Comparison of ENCODE assay signal across 10 cellular contexts in genomic region chr17:48579738-48580543, GRCh38. TPM values are rescaled to one million over a fixed set of nuclear protein-coding genes. Genes with fewer than 3 reads are reported as not detected.
DNase-seq lines count a peak whose midpoint lies in the region; ATAC-seq and TF ChIP-seq lines count a peak whose summit lies in the region.
"Had no signal": no experiment of that assay in that cellular context is flagged by ENCODE, and none has a peak within 500 bp of the region (broad histone marks: within the 10 kb centered on the region; RNA-seq: fewer than 3 reads in every experiment).

No MANE protein-coding gene starts in this region.

- peaks cover 0 to 18% of the 10 kb centered on the region in 2 experiments; a peak in 1 of 3 replicates for H3K36me3 ChIP-seq in HEK293 (ENCODE audit: control insufficient read depth in 2 of 2, insufficient read depth in 1 of 2, low read length in 2 of 2)

- no peak for DNase-seq in AG04450 (ENCODE audit: low read depth, low spot score)
- DNase-seq in astrocyte of the hippocampus (ENCODE audit: low read depth, low spot score), result peak; percentile 50
- no peak for DNase-seq in mesothelial cell of epicardium (ENCODE audit: low spot score in 2 of 2, unreplicated experiment in 2 of 2)
- no peak for DNase-seq in stimulated activated CD4-positive, alpha-beta T cell treated with anti-CD3 and anti-CD28 coated beads, Interleukin-12 subunit alpha, Interleukin-12 subunit beta, amount 100 ng/mL, for 4 hours
- no peak for DNase-seq in SHP77 (lab: John Stamatoyannopoulos, UW)
- DNase-seq: DMS 273 treated with DMSO at 0.1 percent for 48 hours, NCI-H2081 had no signal

- H3K27ac ChIP-seq in AG04450 (ENCODE audit: low read depth, low read length) (peak overlapping the region; percentile 98), HEK293 (ENCODE audit: extremely low read depth, low read depth, low read length) (peak overlapping the region; percentile 92; the same call in 1 of the 2 replicates)

- H3K27ac Mint-ChIP-seq in mesothelial cell of epicardium, result peak overlapping the region; percentile 100

- H3K27me3 ChIP-seq in AG04450 (ENCODE audit: control insufficient read depth, insufficient read depth, low read length), result no peaks in the 10 kb centered on the region

- peaks cover 81% of the 10 kb centered on the region for H3K4me1 Mint-ChIP-seq in mesothelial cell of epicardium

- no peaks in the 10 kb centered on the region; the same call in 1 of the 2 replicates for H3K9me3 ChIP-seq in AG04450 (ENCODE audit: control insufficient read depth, insufficient read depth, low read length)
- no peaks in the 10 kb centered on the region for H3K9me3 ChIP-seq in HEK293 (ENCODE audit: control insufficient read depth, insufficient read depth, low read depth, low read length)

- TF ChIP-seq CTCF in AG04450 (IDR thresholded peaks at IDR 0.05; ENCODE audit: low read depth, low read length) (no peak), HEK293 (tag by site-specific recombination; IDR thresholded peaks at IDR 0.05) (no peak), mesothelial cell of epicardium (IDR thresholded peaks at IDR 0.05; ENCODE audit: unreplicated experiment) (no peak)

- H3K9me3 Mint-ChIP-seq in mesothelial cell of epicardium, result no peaks in the 10 kb centered on the region

- H3K36me3 Mint-ChIP-seq in mesothelial cell of epicardium, result peaks cover 28% of the 10 kb centered on the region

- H3K4me3 Mint-ChIP-seq in mesothelial cell of epicardium, result peak overlapping the region; percentile 90

- peak overlapping the region; percentile 90 for H3K4me3 ChIP-seq in AG04450 (ENCODE audit: low read depth, low read length)
- no peak overlapping the region for H3K4me3 ChIP-seq in HEK293 (ENCODE audit: low read depth, low read length)

- POLR2A ChIA-PET in AG04450 (lab: Yijun Ruan, JAX), result interaction anchor here (0.5 to 1.0 kb wide), 5 partner anchors 12 to 38 kb away, joined by 3 to 10 read pairs (median 8); no protein-coding TSS in a partner anchor
- POLR2A ChIA-PET in HEK293 (lab: Yijun Ruan, JAX), result interaction anchor here (0.7 to 1.3 kb wide), 5 partner anchors 13 to 556 kb away, joined by 3 to 9 read pairs (median 4); no protein-coding TSS in a partner anchor

- CTCF ChIA-PET in AG04450 (lab: Charles Lee), result interaction anchor here (0.7 kb wide), 1 partner anchor 239 kb away, joined by 7 read pairs; no protein-coding TSS in a partner anchor
- CTCF ChIA-PET in HEK293 (lab: Yijun Ruan, JAX), result interaction anchor here (0.6 to 1.5 kb wide), 5 partner anchors 79 to 364 kb away, joined by 3 read pairs; no protein-coding TSS in a partner anchor

- H3K4me1 ChIP-seq in HEK293 (ENCODE audit: control insufficient read depth, insufficient read depth, low read length), result peaks cover 66% of the 10 kb centered on the region

- no peaks in the 10 kb centered on the region for H3K27me3 Mint-ChIP-seq in mesothelial cell of epicardium (ENCODE audit: low read depth)

- ATAC-seq in HG02870 (IDR thresholded peaks at IDR 0.05; ENCODE audit: unreplicated experiment) (no peak), HG02884 (IDR thresholded peaks at IDR 0.05; ENCODE audit: unreplicated experiment) (no peak)

TF ChIP-seq in HEK293, 187 proteins besides CTCF, POLR2A, EP300 and RAD21:
- TF ChIP-seq YY1 (tag by site-specific recombination; IDR thresholded peaks at IDR 0.05) (0 out of 2 replicates have a peak, but pooled peaks have one; percentile 11), HOXC10 (CRISPR knock-in tag; IDR thresholded peaks at IDR 0.05) (no peak), PBX3 (CRISPR knock-in tag; IDR thresholded peaks at IDR 0.05) (no peak), ZNF19 (tag by site-specific recombination; IDR thresholded peaks at IDR 0.05; ENCODE audit: low read depth) (no peak), PRDM6 (tag by site-specific recombination; IDR thresholded peaks at IDR 0.05) (peak; percentile 72; the same call in 1 of the 2 replicates), ZNF362 (tag by site-specific recombination; IDR thresholded peaks at IDR 0.05) (peak; percentile 87)

RNA-seq across cellular contexts. Expression of gene HOXB4, which starts 1.8 kb away (rescaled TPM):
- polyA plus RNA-seq in AG04450 (2011; rRNA removed), result 5.8 and 6.1 TPM in 2 replicates
- polyA minus RNA-seq in AG04450 (2011; rRNA and poly(A)+ RNA removed), result 8.2 and 9.9 TPM in 2 replicates
- 34.2 to 39.2 TPM (median 34.4 TPM) in 3 replicates for total RNA-seq in mesothelial cell of epicardium

RNA-seq across cellular contexts. Expression of gene HOXB3, which starts 10.1 kb away (rescaled TPM):
- 28.3 and 33.0 TPM in 2 replicates for polyA plus RNA-seq in AG04450 (2011; rRNA removed)
- polyA minus RNA-seq in AG04450 (2011; rRNA and poly(A)+ RNA removed), result 12.3 and 12.5 TPM in 2 replicates
- 282 to 303 TPM (median 282 TPM) in 3 replicates for total RNA-seq in mesothelial cell of epicardium

RNA-seq across cellular contexts. Expression of gene HOXB5, which starts 13.6 kb away (rescaled TPM):
- polyA plus RNA-seq in AG04450 (2011; rRNA removed), result 9.4 and 9.8 TPM in 2 replicates
- polyA minus RNA-seq in AG04450 (2011; rRNA and poly(A)+ RNA removed), result 4.2 and 4.4 TPM in 2 replicates
- 28.6 to 32.4 TPM (median 31.1 TPM) in 3 replicates for total RNA-seq in mesothelial cell of epicardium

RNA-seq across cellular contexts. Expression of gene HOXB6, which starts 24.8 kb away (rescaled TPM):
- polyA plus RNA-seq in AG04450 (2011; rRNA removed), result 15.4 and 20.4 TPM in 2 replicates
- 9.1 and 12.0 TPM in 2 replicates for polyA minus RNA-seq in AG04450 (2011; rRNA and poly(A)+ RNA removed)
- total RNA-seq in mesothelial cell of epicardium, result 56.4 to 63.1 TPM (median 59.7 TPM) in 3 replicates

RNA-seq across cellular contexts. Expression of gene HOXB7, which starts 30.9 kb away (rescaled TPM):
- 10.1 and 11.3 TPM in 2 replicates for polyA plus RNA-seq in AG04450 (2011; rRNA removed)
- polyA minus RNA-seq in AG04450 (2011; rRNA and poly(A)+ RNA removed), result 2.5 and 2.7 TPM in 2 replicates
- 18.6 to 20.3 TPM (median 19.5 TPM) in 3 replicates for total RNA-seq in mesothelial cell of epicardium
